Comparison of ENCODE assay signal across 8 cellular contexts in genomic region chr9:97853844-97854695, GRCh38. TPM values are rescaled to one million over a fixed set of nuclear protein-coding genes. Genes with fewer than 3 reads are reported as not detected.
DNase-seq lines count a peak whose midpoint lies in the region; ATAC-seq and TF ChIP-seq lines count a peak whose summit lies in the region.

No MANE protein-coding gene starts in this region.

- H3K4me3 ChIP-seq in AG10803 (ENCODE audit: low read length) = 0 out of 2 replicates have a peak overlapping the region, but pooled peaks have one; percentile 20
- peak overlapping the region; percentile 56 to 68 for H3K4me3 ChIP-seq in neutrophil (ENCODE audit: low read depth in 1 of 2, low read length in 1 of 2)
- peak overlapping the region; percentile 46 to 49 for H3K4me3 ChIP-seq in vagina

- peak; percentile 81 for ATAC-seq in activated B cell treated with CpG ODN at 0.5 μM for 24 hours (ENCODE audit: low read depth)
- ATAC-seq in effector memory CD8-positive, alpha-beta T cell (replicated peaks) = peak; percentile 74
- ATAC-seq in GM19463 (IDR thresholded peaks at IDR 0.05; ENCODE audit: unreplicated experiment) = no peak
- no peak for ATAC-seq in HG03095 (IDR thresholded peaks at IDR 0.05; ENCODE audit: unreplicated experiment)

- peaks cover 100% of the 10 kb centered on the region for H3K27me3 ChIP-seq in neutrophil
- H3K27me3 ChIP-seq in vagina = peaks cover 12% of the 10 kb centered on the region

- H3K27ac ChIP-seq in neutrophil (peak overlapping the region; percentile 47), vagina (peak overlapping the region; percentile 77)

- no peaks in the 10 kb centered on the region for H3K36me3 Mint-ChIP-seq in activated B cell treated with CpG ODN at 0.5 μM for 24 hours (ENCODE audit: low read depth)
- H3K36me3 Mint-ChIP-seq in effector memory CD8-positive, alpha-beta T cell (ENCODE audit: insufficient read depth) = peaks cover 3% of the 10 kb centered on the region

- H3K36me3 ChIP-seq in neutrophil (no peaks in the 10 kb centered on the region), vagina (no peaks in the 10 kb centered on the region)

- DNase-seq in AG10803 (ENCODE audit: low read depth) (peak; percentile 18), KG1 (lab: John Stamatoyannopoulos, UW) (peak; percentile 63), activated B cell treated with CpG ODN at 0.5 μM for 24 hours (peak; percentile 49), vagina (ENCODE audit: extremely low spot score in 2 of 2) (peak in 1 of 2 donors; percentile 77)
- DNase-seq in effector memory CD8-positive, alpha-beta T cell = peak; percentile 21 to 37 (median 28)

- H3K9me3 ChIP-seq in neutrophil (no peaks in the 10 kb centered on the region), vagina (no peaks in the 10 kb centered on the region)

- peaks cover 62% of the 10 kb centered on the region for H3K27me3 Mint-ChIP-seq in activated B cell treated with CpG ODN at 0.5 μM for 24 hours
- H3K27me3 Mint-ChIP-seq in effector memory CD8-positive, alpha-beta T cell = peaks cover 72 to 96% of the 10 kb centered on the region in 2 donors

- intact Hi-C loops in activated B cell treated with CpG ODN at 0.5 μM for 24 hours (cut with micrococcal nuclease) (loop anchor here (2.0 to 5.0 kb wide), 4 partner anchors 13 to 157 kb away; partner anchors contain the start of gene XPA), vagina (cut with DNase I) (no loop called here)

- peak overlapping the region; percentile 85 for H3K4me3 Mint-ChIP-seq in activated B cell treated with CpG ODN at 0.5 μM for 24 hours
- peak overlapping the region; percentile 88 to 90 for H3K4me3 Mint-ChIP-seq in effector memory CD8-positive, alpha-beta T cell

- CTCF ChIA-PET in activated B cell treated with CpG ODN at 0.5 μM for 24 hours (lab: Charles Lee) = no interaction called here

- H3K27ac Mint-ChIP-seq in activated B cell treated with CpG ODN at 0.5 μM for 24 hours = no peak overlapping the region
- H3K27ac Mint-ChIP-seq in effector memory CD8-positive, alpha-beta T cell = peak overlapping the region in 1 of 2 donors; percentile 60

- TF ChIP-seq POLR2A in vagina (IDR thresholded peaks at IDR 0.05) = no peak

- no peaks in the 10 kb centered on the region for H3K9me3 Mint-ChIP-seq in activated B cell treated with CpG ODN at 0.5 μM for 24 hours
- H3K9me3 Mint-ChIP-seq in effector memory CD8-positive, alpha-beta T cell = no peaks in the 10 kb centered on the region

- peaks cover 25% of the 10 kb centered on the region for H3K4me1 Mint-ChIP-seq in activated B cell treated with CpG ODN at 0.5 μM for 24 hours
- H3K4me1 Mint-ChIP-seq in effector memory CD8-positive, alpha-beta T cell (ENCODE audit: low read depth in 2 of 2) = peaks cover 3 to 21% of the 10 kb centered on the region in 2 donors

- H3K4me1 ChIP-seq in neutrophil (ENCODE audit: control insufficient read depth in 1 of 2, insufficient read depth in 1 of 2, low read depth in 1 of 2, low read length in 1 of 2) (peaks cover 16 to 39% of the 10 kb centered on the region in 2 experiments), vagina (peaks cover 41% of the 10 kb centered on the region)

- POLR2A ChIA-PET in activated B cell treated with CpG ODN at 0.5 μM for 24 hours (lab: Charles Lee) = no interaction called here

- no peak for TF ChIP-seq CTCF in AG10803 (conservative IDR thresholded peaks at IDR 0.05; ENCODE audit: low read length)
- TF ChIP-seq CTCF in activated B cell treated with CpG ODN at 0.5 μM for 24 hours (IDR thresholded peaks at IDR 0.05) = no peak
- TF ChIP-seq CTCF in neutrophil (IDR thresholded peaks at IDR 0.05) = peak; percentile 56
- TF ChIP-seq CTCF in vagina (IDR thresholded peaks at IDR 0.05) = no peak

RNA-seq across cellular contexts. Expression of gene FOXE1, which starts 1.0 kb away (rescaled TPM):
- total RNA-seq in activated B cell treated with CpG ODN at 0.5 μM for 24 hours (not detected in 2 replicates), vagina (7.9 TPM)

Comparison
In these comparisons a context has a peak if more than half of its experiments do, and no peak if none do; other contexts are left out.
1. ATAC-seq: peak in activated B cell treated with CpG ODN at 0.5 μM for 24 hours (single experiment) and effector memory CD8-positive, alpha-beta T cell (single experiment); none in GM19463 (single experiment) and HG03095 (single experiment).
2. Peak in every context shown above with its lines, with median percentiles within 50 percentile points of each other: H3K4me3 ChIP-seq.